ENCODE assay signal across 13 cellular contexts in the genomic region with DNA sequence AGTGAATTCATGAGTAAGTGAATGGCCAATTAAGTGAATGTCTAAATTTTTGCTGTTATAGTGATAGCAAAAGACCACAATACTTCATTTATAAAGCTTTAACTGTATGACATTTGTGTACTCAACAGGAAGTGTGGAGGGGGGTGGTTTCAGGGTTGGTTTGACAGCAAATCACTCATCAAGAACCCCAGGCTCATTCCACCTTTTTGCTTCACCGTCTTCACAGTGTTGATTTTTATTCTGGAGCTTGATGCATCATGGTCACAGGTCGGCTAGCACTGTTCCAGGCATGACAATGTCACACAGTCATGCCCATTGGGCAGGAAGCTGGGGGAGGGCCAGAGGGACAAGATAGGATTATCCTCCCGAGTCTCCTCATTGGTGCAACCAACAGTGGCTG.
A peak's percentile ranks its signal among the peaks of the same experiment; 100 is the strongest.
DNase-seq lines count a peak whose midpoint lies in the region; TF ChIP-seq lines count a peak whose summit lies in the region.
"Had no signal": no experiment of that assay in that cellular context is flagged by ENCODE, and none has a peak within 500 bp of the region (broad histone marks: within the 10 kb centered on the region; RNA-seq: fewer than 3 reads in every experiment).

No MANE protein-coding gene starts in this region.

- no peaks in the 10 kb centered on the region for H3K4me1 Mint-ChIP-seq in endothelial cell (ENCODE audit: unreplicated experiment)

- peaks cover 8% of the 10 kb centered on the region for H3K27me3 Mint-ChIP-seq in endothelial cell (ENCODE audit: unreplicated experiment)

- TF ChIP-seq CTCF in endothelial cell (IDR thresholded peaks at IDR 0.05; ENCODE audit: unreplicated experiment): no peak

- H3K4me3 Mint-ChIP-seq in endothelial cell (ENCODE audit: unreplicated experiment): no peak overlapping the region
- H3K4me3 Mint-ChIP-seq: activated naive CD4-positive, alpha-beta T cell treated with anti-CD3 and anti-CD28 coated beads, Interleukin-2, amount 50 U/mL, for 24 hours; immature natural killer cell had no signal

- peak; percentile 95 for DNase-seq in Caki2 (ENCODE audit: low read depth)
- peak; percentile 9 for DNase-seq in Jurkat, Clone E6-1 (ENCODE audit: low read depth, low spot score)
- DNase-seq in activated T-cell treated with anti-CD3 and anti-CD28 coated beads, Interleukin-2, amount 50 U/mL, for 48 hours: peak; percentile 55 to 64
- peak; percentile 96 for DNase-seq in kidney tubule cell (ENCODE audit: low spot score)
- no peak for DNase-seq in endothelial cell (ENCODE audit: low spot score)
- DNase-seq in hypothalamus (lab: John Stamatoyannopoulos, UW): no peak
- DNase-seq in superior temporal gyrus (ENCODE audit: extremely low spot score): no peak
- DNase-seq in NCI-H226: no peak
- DNase-seq: CD4-positive, alpha-beta memory T cell; immature natural killer cell; NCI-H1092; NCI-H524 treated with DMSO at 0.1 percent for 48 hours had no signal

- H3K36me3 Mint-ChIP-seq in endothelial cell (ENCODE audit: low read depth, unreplicated experiment): no peaks in the 10 kb centered on the region
- H3K36me3 Mint-ChIP-seq: activated naive CD4-positive, alpha-beta T cell treated with anti-CD3 and anti-CD28 coated beads, Interleukin-2, amount 50 U/mL, for 24 hours; CD4-positive, alpha-beta memory T cell; immature natural killer cell had no signal

- in situ Hi-C loops in Caki2 (cut with HindIII; ENCODE audit: low pct_unique_long_range_greater_than_20kb, low sequenced_read_pairs): loop anchor here (10.0 kb wide), 1 partner anchor 58 kb away; no protein-coding TSS in a partner anchor

- no peaks in the 10 kb centered on the region for H3K9me3 Mint-ChIP-seq in endothelial cell (ENCODE audit: unreplicated experiment)
- H3K9me3 Mint-ChIP-seq: activated naive CD4-positive, alpha-beta T cell treated with anti-CD3 and anti-CD28 coated beads, Interleukin-2, amount 50 U/mL, for 24 hours; immature natural killer cell had no signal

- H3K4me3 ChIP-seq in Jurkat, Clone E6-1 (ENCODE audit: low read length): no peak overlapping the region

- no peak overlapping the region for H3K27ac Mint-ChIP-seq in endothelial cell (ENCODE audit: unreplicated experiment)
- H3K27ac Mint-ChIP-seq: activated naive CD4-positive, alpha-beta T cell treated with anti-CD3 and anti-CD28 coated beads, Interleukin-2, amount 50 U/mL, for 24 hours; immature natural killer cell had no signal

Comparison
In these comparisons a context has a peak if more than half of its experiments do, and no peak if none do; other contexts are left out.
1. DNase-seq: peak in Caki2 (single experiment), Jurkat, Clone E6-1 (single experiment), activated T-cell treated with anti-CD3 and anti-CD28 coated beads, Interleukin-2, amount 50 U/mL, for 48 hours (2 of 2) and kidney tubule cell (single experiment); none in endothelial cell (single experiment), hypothalamus (0 of 51), superior temporal gyrus (single experiment) and NCI-H226 (single experiment).